Comparison of ENCODE assay signal across 8 cellular contexts in genomic region chr4:82780398-82781231, GRCh38. TPM values are rescaled to one million over a fixed set of nuclear protein-coding genes. Genes with fewer than 3 reads are reported as not detected.
DNase-seq lines count a peak whose midpoint lies in the region; ATAC-seq and FAIRE-seq lines count a peak whose summit lies in the region.

No MANE protein-coding gene starts in this region.

- no peak overlapping the region for H3K4me3 Mint-ChIP-seq in T-helper 17 cell

- H3K4me1 Mint-ChIP-seq in T-helper 17 cell: no peaks in the 10 kb centered on the region

- peak; percentile 17 for FAIRE-seq in islet of Langerhans (lab: Jason Lieb, UNC)

- ATAC-seq in T-helper 17 cell: no peak

- H3K27ac Mint-ChIP-seq in T-helper 17 cell: no peak overlapping the region

- H3K27me3 Mint-ChIP-seq in T-helper 17 cell: peaks cover 24% of the 10 kb centered on the region

- no peaks in the 10 kb centered on the region for H3K36me3 Mint-ChIP-seq in T-helper 17 cell (ENCODE audit: low read depth)

- DNase-seq in activated CD8-positive, alpha-beta memory T cell treated with anti-CD3 and anti-CD28 coated beads for 24 hours: peak; percentile 41
- no peak for DNase-seq in activated CD8-positive, alpha-beta memory T cell treated with anti-CD3 and anti-CD28 coated beads, Interleukin-2, amount 50 U/mL, for 4 hours
- DNase-seq in NCI-H1105 treated with DMSO at 0.1 percent for 48 hours (lab: John Stamatoyannopoulos, UW) (peak; percentile 92), UCSD-AML1 (lab: John Stamatoyannopoulos, UW; ENCODE audit: unreplicated experiment) (peak; percentile 13), T-helper 17 cell (no peak), dedifferentiated amniotic fluid mesenchymal stem cell (ENCODE audit: extremely low spot score) (no peak)
- no peak for DNase-seq in stimulated activated CD4-positive, alpha-beta T cell treated with anti-CD3 and anti-CD28 coated beads, Interleukin-2, amount 100 ng/mL, for 48 hours

- no peaks in the 10 kb centered on the region for H3K9me3 ChIP-seq in T-helper 17 cell (ENCODE audit: control insufficient read depth, low read length, poor library complexity, severe bottlenecking)

RNA-seq across cellular contexts. Expression of gene SCD5, which starts 18.0 kb away (rescaled TPM):
- under 1 TPM; 0.60 to 0.65 TPM for total RNA-seq in T-helper 17 cell

Comparison
In these comparisons a context has a peak if more than half of its experiments do, and no peak if none do; other contexts are left out.
1. DNase-seq: peak in activated CD8-positive, alpha-beta memory T cell treated with anti-CD3 and anti-CD28 coated beads for 24 hours (single experiment), NCI-H1105 treated with DMSO at 0.1 percent for 48 hours (single experiment) and UCSD-AML1 (single experiment); none in activated CD8-positive, alpha-beta memory T cell treated with anti-CD3 and anti-CD28 coated beads, Interleukin-2, amount 50 U/mL, for 4 hours (single experiment), T-helper 17 cell (0 of 3), dedifferentiated amniotic fluid mesenchymal stem cell (single experiment) and stimulated activated CD4-positive, alpha-beta T cell treated with anti-CD3 and anti-CD28 coated beads, Interleukin-2, amount 100 ng/mL, for 48 hours (0 of 2).